ENCODE assay signal across 8 cellular contexts in genomic region chr19:10461047-10461949, GRCh38. TPM values are rescaled to one million over a fixed set of nuclear protein-coding genes. Genes with fewer than 3 reads are reported as not detected.
DNase-seq lines count a peak whose midpoint lies in the region; ATAC-seq and TF ChIP-seq lines count a peak whose summit lies in the region.

No MANE protein-coding gene starts in this region.

- H3K27me3 Mint-ChIP-seq in CD4-positive, alpha-beta memory T cell, result no peaks in the 10 kb centered on the region
- no peaks in the 10 kb centered on the region for H3K27me3 Mint-ChIP-seq in T-helper 2 cell treated with Interferon-gamma antibody and Interleukin-4, amounts not matched to agents 5 μg/mL and 100 μg/mL, for 36 hours (ENCODE audit: low read depth)

- TF ChIP-seq CTCF in KMS-11 (conservative IDR thresholded peaks at IDR 0.05; ENCODE audit: low read depth, low read length) (no peak), ascending aorta (IDR thresholded peaks at IDR 0.05) (no peak)

- H3K4me3 ChIP-seq in CD4-positive, alpha-beta memory T cell (ENCODE audit: low read length in 2 of 2), result peak overlapping the region in 1 of 2 donors; percentile 45
- H3K4me3 ChIP-seq in KMS-11 (IDR thresholded peaks at IDR 0.05; ENCODE audit: insufficient read depth, low read depth, low read length) (no peak overlapping the region), ascending aorta (peak overlapping the region; percentile 14 to 51), right cardiac atrium (ENCODE audit: low read length) (peak overlapping the region; percentile 27), urinary bladder (ENCODE audit: low read depth, low read length) (peak overlapping the region; percentile 11)

- ATAC-seq in GM21447 (IDR thresholded peaks at IDR 0.05; ENCODE audit: unreplicated experiment), result peak; percentile 82
- peak; percentile 97 to 98 for ATAC-seq in right cardiac atrium

- peak overlapping the region; percentile 47 to 78 (median 72) for H3K4me3 Mint-ChIP-seq in CD4-positive, alpha-beta memory T cell
- peak overlapping the region; percentile 7 for H3K4me3 Mint-ChIP-seq in T-helper 2 cell treated with Interferon-gamma antibody and Interleukin-4, amounts not matched to agents 5 μg/mL and 100 μg/mL, for 36 hours

- POLR2A ChIA-PET in CD4-positive, alpha-beta memory T cell (lab: Charles Lee; ENCODE audit: partially characterized antibody), result no interaction called here

- H3K4me1 ChIP-seq in CD4-positive, alpha-beta memory T cell (ENCODE audit: insufficient read depth, low read length), result peaks cover 7% of the 10 kb centered on the region
- peaks cover 6% of the 10 kb centered on the region for H3K4me1 ChIP-seq in KMS-11 (ENCODE audit: low read depth, poor library complexity, severe bottlenecking)
- peaks cover 0 to 2% of the 10 kb centered on the region in 2 donors for H3K4me1 ChIP-seq in ascending aorta
- H3K4me1 ChIP-seq in right cardiac atrium (ENCODE audit: control insufficient read depth, insufficient read depth, low read length), result peaks cover 4% of the 10 kb centered on the region
- no peaks in the 10 kb centered on the region for H3K4me1 ChIP-seq in urinary bladder (ENCODE audit: insufficient read depth)

- H3K27me3 ChIP-seq in CD4-positive, alpha-beta memory T cell (ENCODE audit: insufficient read depth, low read length), result no peaks in the 10 kb centered on the region
- H3K27me3 ChIP-seq in KMS-11 (ENCODE audit: insufficient read depth, low read depth) (no peaks in the 10 kb centered on the region), ascending aorta (no peaks in the 10 kb centered on the region), right cardiac atrium (ENCODE audit: control insufficient read depth, insufficient read depth) (no peaks in the 10 kb centered on the region)

- H3K79me2 ChIP-seq in KMS-11 (ENCODE audit: insufficient read depth, low read depth), result no peaks in the 10 kb centered on the region

- H3K9me3 Mint-ChIP-seq in CD4-positive, alpha-beta memory T cell, result no peaks in the 10 kb centered on the region
- no peaks in the 10 kb centered on the region for H3K9me3 Mint-ChIP-seq in T-helper 2 cell treated with Interferon-gamma antibody and Interleukin-4, amounts not matched to agents 5 μg/mL and 100 μg/mL, for 36 hours

- H3K4me2 ChIP-seq in KMS-11, result peak overlapping the region; percentile 26; the same call in 1 of the 2 replicates

- peaks cover 0 to 10% (median 6%) of the 10 kb centered on the region in 4 donors for H3K4me1 Mint-ChIP-seq in CD4-positive, alpha-beta memory T cell
- peaks cover 5% of the 10 kb centered on the region for H3K4me1 Mint-ChIP-seq in T-helper 2 cell treated with Interferon-gamma antibody and Interleukin-4, amounts not matched to agents 5 μg/mL and 100 μg/mL, for 36 hours (ENCODE audit: low read depth)

- H3K36me3 ChIP-seq in CD4-positive, alpha-beta memory T cell (ENCODE audit: insufficient read depth, low read length), result no peaks in the 10 kb centered on the region
- H3K36me3 ChIP-seq in KMS-11 (ENCODE audit: insufficient read depth) (no peaks in the 10 kb centered on the region), ascending aorta (peaks cover 5 to 10% of the 10 kb centered on the region in 2 donors), urinary bladder (ENCODE audit: insufficient read depth) (peaks cover 2% of the 10 kb centered on the region)

- DNase-seq in CD4-positive, alpha-beta memory T cell, result peak; percentile 78 to 92 (median 82)
- peak; percentile 85 for DNase-seq in T-helper 2 cell treated with Interferon-gamma antibody and Interleukin-4, amounts not matched to agents 5 μg/mL and 100 μg/mL, for 36 hours (ENCODE audit: low spot score)
- DNase-seq in ascending aorta (ENCODE audit: low spot score in 2 of 2) (peak; percentile 80 to 95), right cardiac atrium (peak; percentile 94 to 98 (median 98)), putamen (ENCODE audit: low spot score) (peak; percentile 84)

- no peaks in the 10 kb centered on the region for H4K20me1 ChIP-seq in KMS-11 (ENCODE audit: insufficient read depth)

- WGBS in right cardiac atrium, result 8% methylated on average over 45 of the region's 45 CpGs
- WGBS in urinary bladder, result 6% methylated on average over 45 of the region's 45 CpGs

- intact Hi-C loops in CD4-positive, alpha-beta memory T cell (cut with micrococcal nuclease), result no loop called here
- intact Hi-C loops in ascending aorta (cut with DNase I) (no loop called here), right cardiac atrium (cut with DNase I) (no loop called here)

- H3K9ac ChIP-seq in KMS-11, result no peak overlapping the region; the same call in 1 of the 2 replicates

- CTCF ChIA-PET in CD4-positive, alpha-beta memory T cell (lab: Charles Lee; ENCODE audit: partially characterized antibody), result interaction anchor here (1.1 kb wide), 1 partner anchor 46 kb away, joined by 4 read pairs; no protein-coding TSS in a partner anchor

- no peak overlapping the region for H3K27ac ChIP-seq in CD4-positive, alpha-beta memory T cell (ENCODE audit: low read depth, low read length)
- no peak overlapping the region for H3K27ac ChIP-seq in KMS-11
- no peak overlapping the region for H3K27ac ChIP-seq in ascending aorta
- no peak overlapping the region for H3K27ac ChIP-seq in right cardiac atrium (ENCODE audit: low read length)
- no peak overlapping the region for H3K27ac ChIP-seq in urinary bladder (ENCODE audit: low read depth)

- no peak overlapping the region; the same call in 1 of the 2 replicates for H2AFZ ChIP-seq in KMS-11 (ENCODE audit: low read depth)

- H3K9me3 ChIP-seq in CD4-positive, alpha-beta memory T cell (ENCODE audit: control insufficient read depth in 1 of 2, low read length in 2 of 2), result no peaks in the 10 kb centered on the region
- no peaks in the 10 kb centered on the region for H3K9me3 ChIP-seq in ascending aorta
- no peaks in the 10 kb centered on the region for H3K9me3 ChIP-seq in right cardiac atrium (ENCODE audit: control insufficient read depth, low read length)

- no peaks in the 10 kb centered on the region for H3K36me3 Mint-ChIP-seq in CD4-positive, alpha-beta memory T cell
- H3K36me3 Mint-ChIP-seq in T-helper 2 cell treated with Interferon-gamma antibody and Interleukin-4, amounts not matched to agents 5 μg/mL and 100 μg/mL, for 36 hours (ENCODE audit: low read depth), result peaks cover 26% of the 10 kb centered on the region

- peak overlapping the region in 6 of 7 donors; percentile 29 to 77 (median 56) for H3K27ac Mint-ChIP-seq in CD4-positive, alpha-beta memory T cell
- peak overlapping the region; percentile 20 for H3K27ac Mint-ChIP-seq in T-helper 2 cell treated with Interferon-gamma antibody and Interleukin-4, amounts not matched to agents 5 μg/mL and 100 μg/mL, for 36 hours

RNA-seq across cellular contexts. Expression of gene PDE4A, which starts 41.0 kb away (rescaled TPM):
- total RNA-seq in CD4-positive, alpha-beta memory T cell, result 1 to 10 TPM; 2.5 to 3.3 TPM
- 1 to 10 TPM in 1 of 2 donors, under 1 TPM in 1; 0.81 to 5.6 TPM for polyA plus RNA-seq in CD4-positive, alpha-beta memory T cell
- total RNA-seq in ascending aorta (59.9 TPM), right cardiac atrium (10 to 100 TPM in 3 of 4 donors, 1 to 10 TPM in 1; 8.4 to 14.2 (median 11.0) TPM), urinary bladder (5.6 TPM)
- polyA plus RNA-seq in right cardiac atrium (5.5 TPM), urinary bladder (18.6 TPM)

RNA-seq across cellular contexts. Expression of gene KEAP1, which starts 41.9 kb away (rescaled TPM):
- total RNA-seq in CD4-positive, alpha-beta memory T cell, result 10 to 100 TPM; 49.2 to 60.1 TPM
- 10 to 100 TPM; 35.7 to 55.0 TPM for polyA plus RNA-seq in CD4-positive, alpha-beta memory T cell
- total RNA-seq in ascending aorta, result 57.8 TPM
- total RNA-seq in right cardiac atrium, result 10 to 100 TPM; 48.0 to 74.6 (median 62.8) TPM
- polyA plus RNA-seq in right cardiac atrium, result 51.9 TPM
- total RNA-seq in urinary bladder, result 30.4 TPM
- polyA plus RNA-seq in urinary bladder, result 80.1 TPM

RNA-seq across cellular contexts. Expression of gene S1PR5, which starts 55.9 kb away (rescaled TPM):
- 1 to 10 TPM; 1.6 to 1.9 TPM for total RNA-seq in CD4-positive, alpha-beta memory T cell
- polyA plus RNA-seq in CD4-positive, alpha-beta memory T cell, result 1 to 10 TPM; 1.3 to 3.1 TPM
- 3.1 TPM for total RNA-seq in ascending aorta
- under 1 TPM in 3 of 4 donors, not detected in 1; 0.15 to 0.31 (median 0.19) TPM for total RNA-seq in right cardiac atrium
- 0.16 TPM for polyA plus RNA-seq in right cardiac atrium
- 3.2 TPM for total RNA-seq in urinary bladder
- polyA plus RNA-seq in urinary bladder, result 1.8 TPM

RNA-seq across cellular contexts. Expression of gene CDC37, which starts 58.0 kb away (rescaled TPM):
- 100 to 1,000 TPM; 180 to 185 TPM for total RNA-seq in CD4-positive, alpha-beta memory T cell
- 10 to 100 TPM; 51.8 to 87.1 TPM for polyA plus RNA-seq in CD4-positive, alpha-beta memory T cell
- total RNA-seq in ascending aorta, result 183 TPM
- total RNA-seq in right cardiac atrium, result 100 to 1,000 TPM; 131 to 133 (median 132) TPM
- 228 TPM for polyA plus RNA-seq in right cardiac atrium
- total RNA-seq in urinary bladder, result 59.5 TPM
- 203 TPM for polyA plus RNA-seq in urinary bladder
